Comparison of ENCODE assay signal across 16 cellular contexts in genomic region chr6:11902527-11902926, GRCh38.
"Had no signal": no experiment of that assay in that cellular context is flagged by ENCODE, and none has a peak within 500 bp of the region (broad histone marks: within the 10 kb centered on the region; RNA-seq: fewer than 3 reads in every experiment).

No MANE protein-coding gene starts in this region.

- FAIRE-seq: islet of Langerhans, small intestine had no signal

- H3K27ac ChIP-seq: epithelial cell of prostate, esophagus muscularis mucosa, gastrocnemius medialis, heart right ventricle, testis, transverse colon had no signal

- H3K4me1 ChIP-seq: esophagus muscularis mucosa, gastrocnemius medialis, heart right ventricle, testis, transverse colon had no signal

- H3K27ac Mint-ChIP-seq: effector memory CD8-positive, alpha-beta T cell; stimulated activated naive CD8-positive, alpha-beta T cell treated with anti-CD3 and anti-CD28 coated beads, Interleukin-15, Interleukin-2, amounts not matched to agents 100 ng/mL and 50 ng/mL, for 24 hours had no signal

- H3K4me3 Mint-ChIP-seq: effector memory CD8-positive, alpha-beta T cell; stimulated activated naive CD8-positive, alpha-beta T cell treated with anti-CD3 and anti-CD28 coated beads, Interleukin-15, Interleukin-2, amounts not matched to agents 100 ng/mL and 50 ng/mL, for 24 hours had no signal

- H3K36me3 Mint-ChIP-seq: naive thymus-derived CD8-positive, alpha-beta T cell had no signal

- H3K27me3 ChIP-seq: esophagus muscularis mucosa, gastrocnemius medialis, heart right ventricle, testis, transverse colon had no signal

- DNase-seq: effector memory CD8-positive, alpha-beta T cell; gastrocnemius medialis; heart right ventricle; hypothalamus; kidney glomerular epithelial cell; naive thymus-derived CD8-positive, alpha-beta T cell; posterior cingulate gyrus; right cardiac atrium; small intestine; stimulated activated CD4-positive, alpha-beta T cell treated with anti-CD3 and anti-CD28 coated beads, Interleukin-12 subunit alpha, Interleukin-12 subunit beta, amount 100 ng/mL, for 4 hours; testis; transverse colon had no signal

- H3K4me3 ChIP-seq: esophagus muscularis mucosa, gastrocnemius medialis, heart right ventricle, testis, transverse colon had no signal

- H3K27me3 Mint-ChIP-seq: naive thymus-derived CD8-positive, alpha-beta T cell; stimulated activated naive CD8-positive, alpha-beta T cell treated with anti-CD3 and anti-CD28 coated beads, Interleukin-15, Interleukin-2, amounts not matched to agents 100 ng/mL and 50 ng/mL, for 24 hours had no signal

- H3K36me3 ChIP-seq: esophagus muscularis mucosa, gastrocnemius medialis, heart right ventricle, transverse colon had no signal

- ATAC-seq: effector memory CD8-positive, alpha-beta T cell; gastrocnemius medialis; heart right ventricle; naive thymus-derived CD8-positive, alpha-beta T cell; right cardiac atrium had no signal

- H3K9me3 Mint-ChIP-seq: effector memory CD8-positive, alpha-beta T cell; stimulated activated naive CD8-positive, alpha-beta T cell treated with anti-CD3 and anti-CD28 coated beads, Interleukin-15, Interleukin-2, amounts not matched to agents 100 ng/mL and 50 ng/mL, for 24 hours had no signal

- H3K9me3 ChIP-seq: esophagus muscularis mucosa, gastrocnemius medialis, heart right ventricle, testis, transverse colon had no signal
